In the genomic region with DNA sequence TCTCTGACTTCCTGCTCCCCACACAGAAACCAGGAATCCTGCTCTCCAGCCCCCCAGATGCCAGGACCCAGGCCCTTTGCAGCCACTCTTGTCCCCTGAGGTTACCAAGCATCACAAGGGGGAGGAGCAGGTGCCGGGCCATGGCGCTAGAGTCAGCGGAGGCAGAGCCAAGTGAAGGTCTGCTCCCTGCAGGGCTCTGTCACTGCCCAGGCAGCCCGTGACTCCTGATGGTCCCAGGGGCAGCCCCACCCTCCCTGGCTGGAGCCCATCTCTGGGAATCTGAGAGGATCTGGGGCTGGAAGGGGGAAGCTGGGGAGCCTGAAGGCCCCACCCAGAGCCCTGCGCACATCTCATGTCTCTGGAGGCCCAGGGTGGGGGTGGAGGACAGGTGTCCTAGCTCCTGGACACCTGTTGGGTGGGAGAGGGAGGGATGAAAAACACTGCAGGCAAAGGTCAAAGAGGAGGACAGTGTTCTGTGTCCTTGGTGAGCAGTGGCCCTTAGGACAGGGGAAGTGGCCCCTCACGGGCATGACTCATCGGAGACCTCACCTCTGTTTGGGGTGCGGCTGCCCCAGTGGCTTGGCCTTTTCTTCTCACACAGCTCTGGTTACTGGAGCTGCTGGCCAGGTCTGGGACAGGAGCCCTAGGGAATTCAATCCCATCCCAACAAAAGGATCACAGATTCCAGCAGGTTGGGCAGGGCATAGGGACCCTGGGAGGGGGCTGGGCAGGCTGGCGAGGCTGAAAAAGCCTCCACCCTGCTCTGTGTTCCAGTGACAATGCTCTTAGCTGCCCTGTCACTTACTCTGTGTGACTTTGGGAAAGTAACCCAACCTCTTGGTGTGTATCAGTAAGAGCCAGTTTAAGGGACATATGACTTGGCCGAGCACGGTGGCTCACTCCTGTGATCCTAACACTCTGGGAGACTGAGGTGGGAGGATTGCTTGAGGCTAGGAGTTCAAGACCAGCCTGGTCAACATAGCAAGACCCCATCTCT, we compare ENCODE assay signal across 1 cellular context.
TF ChIP-seq lines count a peak whose summit lies in the region.

Gene PRSS36 (minus strand): TSS at position 173 of the 997 bp plus-strand sequence. CDS start 31 bp downstream, at position 142.

TF ChIP-seq in IMR-90, 13 proteins besides CTCF, POLR2A, EP300 and RAD21:
- TF ChIP-seq RCOR1 (IDR thresholded peaks at IDR 0.05; ENCODE audit: insufficient replicate concordance, low read length) (no peak), MAZ (IDR thresholded peaks at IDR 0.05; ENCODE audit: borderline replicate concordance, low read depth, low read length) (no peak), SMC3 (IDR thresholded peaks at IDR 0.05; ENCODE audit: low read depth, low read length) (no peak)
